Comparison of ENCODE assay signal across 7 cellular contexts in the genomic region with DNA sequence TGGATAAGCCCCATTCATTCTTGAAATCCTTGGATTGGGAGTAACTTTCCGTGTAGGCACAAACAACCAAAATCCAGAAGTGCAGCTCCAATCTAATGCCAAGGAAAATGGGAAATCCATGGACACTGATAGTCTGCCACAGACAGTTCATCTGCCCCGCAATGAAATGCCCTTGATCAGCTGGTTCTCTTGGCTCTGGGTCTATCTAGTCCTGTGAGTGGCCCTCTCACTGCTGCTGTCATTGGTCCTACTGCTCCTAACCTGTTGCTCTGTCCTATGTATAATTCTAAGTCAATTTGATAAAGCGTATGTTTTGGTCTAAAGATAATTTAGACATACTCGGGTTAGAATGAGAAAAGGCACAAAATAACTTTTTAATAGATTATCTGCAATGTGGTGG.
"Had no signal": no experiment of that assay in that cellular context is flagged by ENCODE, and none has a peak within 500 bp of the region (broad histone marks: within the 10 kb centered on the region; RNA-seq: fewer than 3 reads in every experiment).

No MANE protein-coding gene starts in this region.

- H3K36me3 ChIP-seq: HAP-1 had no signal

- H3K9me3 ChIP-seq: HAP-1 had no signal

- FAIRE-seq: HTR-8/SVneo had no signal

- DNase-seq: GM23248, GOT3, H7, IMR-90 had no signal

- ATAC-seq: HCT116 had no signal

- H3K4me1 ChIP-seq: HAP-1 had no signal

- H3K27ac ChIP-seq: GM23248 had no signal

- H3K4me3 ChIP-seq: GM23248, HAP-1 had no signal
